In the genomic region with DNA sequence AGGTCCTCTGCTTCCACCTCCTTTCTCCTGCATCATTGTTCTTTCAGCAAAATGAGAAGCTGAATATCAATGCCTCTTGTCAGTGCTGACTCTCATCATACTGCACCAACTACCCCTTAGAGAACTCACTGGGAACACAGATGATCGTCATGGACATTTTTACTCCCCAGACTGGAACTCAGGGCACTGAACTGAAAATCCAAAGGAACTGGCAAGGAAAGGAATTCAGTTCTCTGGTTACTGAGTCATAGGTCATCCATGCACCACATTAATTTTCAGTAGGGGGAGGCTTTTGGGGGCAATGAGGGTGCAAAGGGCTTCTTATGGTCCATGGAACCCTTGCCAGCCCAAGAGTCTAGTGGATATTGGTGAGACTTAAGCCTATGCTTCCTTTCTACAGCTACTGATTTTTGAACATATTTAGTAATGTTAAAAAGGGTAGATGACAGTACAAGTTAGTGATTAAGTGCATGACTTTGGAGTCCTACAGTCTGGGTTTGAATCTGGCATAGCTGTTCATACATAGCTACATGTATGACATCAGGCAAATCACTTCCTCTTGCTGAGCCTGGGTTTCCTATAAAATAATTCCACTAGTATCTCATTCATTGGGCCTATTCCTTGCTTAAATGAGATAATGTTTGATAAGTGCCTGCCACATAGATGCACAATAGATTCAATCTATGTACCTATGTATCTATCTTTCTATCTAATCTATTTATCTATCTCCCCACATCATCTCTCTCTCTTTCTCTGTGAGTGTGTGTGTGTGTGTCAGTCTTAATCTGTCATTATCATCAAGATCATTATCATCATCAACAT, we compare ENCODE assay signal across 2 cellular contexts.
TF ChIP-seq lines count a peak whose summit lies in the region.

No MANE protein-coding gene starts in this region.

TF ChIP-seq in K562, 482 proteins besides CTCF, POLR2A, EP300 and RAD21:
- TF ChIP-seq ZNF121 (CRISPR knock-in tag; conservative IDR thresholded peaks at IDR 0.05) = no peak
- 0 out of 2 replicates have a peak, but pooled peaks have one; percentile 10 for TF ChIP-seq ARID1B (IDR thresholded peaks at IDR 0.05)
- 0 out of 2 replicates have a peak, but pooled peaks have one; percentile 77 for TF ChIP-seq ZC3H11A (IDR thresholded peaks at IDR 0.05; ENCODE audit: low read depth, low read length)
- TF ChIP-seq CBX8 (IDR thresholded peaks at IDR 0.05; ENCODE audit: borderline replicate concordance, extremely low read depth, low read depth, low read length, poor library complexity, severe bottlenecking) = no peak
- TF ChIP-seq MTA1 (IDR thresholded peaks at IDR 0.05; ENCODE audit: borderline replicate concordance) = peak; percentile 78; the same call in 1 of the 2 replicates
- TF ChIP-seq DNMT1 (IDR thresholded peaks at IDR 0.05) = no peak
- TF ChIP-seq SPI1 (IDR thresholded peaks at IDR 0.05; ENCODE audit: borderline replicate concordance, low read depth, low read length) = peak; percentile 53; the same call in 1 of the 2 replicates
- TF ChIP-seq GATAD2B (IDR thresholded peaks at IDR 0.05; ENCODE audit: borderline replicate concordance) = peak; percentile 56; the same call in 1 of the 2 replicates
- TF ChIP-seq ZBTB2 (IDR thresholded peaks at IDR 0.05) = peak; percentile 53; the same call in 1 of the 2 replicates
- peak; percentile 90 for TF ChIP-seq GATA2 (CRISPR knock-in tag; IDR thresholded peaks at IDR 0.05)
- 0 out of 2 replicates have a peak, but pooled peaks have one; percentile 29 for TF ChIP-seq DPF2 (IDR thresholded peaks at IDR 0.05)

TF ChIP-seq in SK-N-SH treated with all-trans-retinoic acid at 6 μM for 48 hours, 23 proteins besides CTCF, POLR2A, EP300 and RAD21:
- TF ChIP-seq ZNF565 (CRISPR knock-in tag; conservative IDR thresholded peaks at IDR 0.05; ENCODE audit: low read depth) (no peak), TOX (CRISPR knock-in tag; IDR thresholded peaks at IDR 0.05; ENCODE audit: borderline replicate concordance) (no peak), PPARA (CRISPR knock-in tag; IDR thresholded peaks at IDR 0.05; ENCODE audit: borderline replicate concordance) (no peak), ZNF8 (CRISPR knock-in tag; IDR thresholded peaks at IDR 0.05) (no peak), CSDC2 (CRISPR knock-in tag; IDR thresholded peaks at IDR 0.05) (no peak)
- TF ChIP-seq, protein P1, sequence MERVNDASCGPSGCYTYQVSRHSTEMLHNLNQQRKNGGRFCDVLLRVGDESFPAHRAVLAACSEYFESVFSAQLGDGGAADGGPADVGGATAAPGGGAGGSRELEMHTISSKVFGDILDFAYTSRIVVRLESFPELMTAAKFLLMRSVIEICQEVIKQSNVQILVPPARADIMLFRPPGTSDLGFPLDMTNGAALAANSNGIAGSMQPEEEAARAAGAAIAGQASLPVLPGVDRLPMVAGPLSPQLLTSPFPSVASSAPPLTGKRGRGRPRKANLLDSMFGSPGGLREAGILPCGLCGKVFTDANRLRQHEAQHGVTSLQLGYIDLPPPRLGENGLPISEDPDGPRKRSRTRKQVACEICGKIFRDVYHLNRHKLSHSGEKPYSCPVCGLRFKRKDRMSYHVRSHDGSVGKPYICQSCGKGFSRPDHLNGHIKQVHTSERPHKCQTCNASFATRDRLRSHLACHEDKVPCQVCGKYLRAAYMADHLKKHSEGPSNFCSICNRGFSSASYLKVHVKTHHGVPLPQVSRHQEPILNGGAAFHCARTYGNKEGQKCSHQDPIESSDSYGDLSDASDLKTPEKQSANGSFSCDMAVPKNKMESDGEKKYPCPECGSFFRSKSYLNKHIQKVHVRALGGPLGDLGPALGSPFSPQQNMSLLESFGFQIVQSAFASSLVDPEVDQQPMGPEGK (CRISPR knock-in tag; IDR thresholded peaks at IDR 0.05; ENCODE audit: borderline replicate concordance) = no peak
TF ChIP-seq in SK-N-SH treated with all-trans-retinoic acid at 6 μM for 48 hours: peak in this region for 0.
